Comparison of ENCODE assay signal across 4 cellular contexts in the genomic region with DNA sequence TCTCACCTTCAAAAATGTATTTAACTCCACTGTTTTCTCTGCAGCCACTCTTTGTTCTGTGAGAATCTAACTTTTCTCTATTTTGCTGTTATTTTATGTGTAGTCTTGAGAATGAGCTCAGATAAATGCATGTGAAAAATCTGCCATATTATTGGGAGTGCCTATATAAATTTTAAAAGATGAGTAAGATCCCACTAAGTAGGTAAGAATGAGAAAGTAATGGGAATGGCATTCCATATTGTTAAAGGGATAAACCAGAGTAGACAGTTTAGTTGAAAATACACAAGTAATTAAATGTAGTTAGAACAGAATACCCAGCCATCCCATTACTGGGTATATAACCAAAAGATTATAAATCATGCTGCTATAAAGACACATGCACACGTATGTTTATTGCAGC.
"Had no signal": no experiment of that assay in that cellular context is flagged by ENCODE, and none has a peak within 500 bp of the region (broad histone marks: within the 10 kb centered on the region; RNA-seq: fewer than 3 reads in every experiment).

No MANE protein-coding gene starts in this region.

- H3K4me3 ChIP-seq: GM23338 had no signal

- DNase-seq: H9, HCEC 1CT had no signal

- ATAC-seq: GM23338, HepG2 had no signal
